Comparison of ENCODE assay signal across 8 cellular contexts in genomic region chr5:72268753-72269410, GRCh38. TPM values are rescaled to one million over a fixed set of nuclear protein-coding genes. Genes with fewer than 3 reads are reported as not detected.
DNase-seq lines count a peak whose midpoint lies in the region; ATAC-seq and TF ChIP-seq lines count a peak whose summit lies in the region.

No MANE protein-coding gene starts in this region.

- DNase-seq in DMS53 treated with DMSO at 0.1 percent for 48 hours (lab: John Stamatoyannopoulos, UW; ENCODE audit: unreplicated experiment) (peak; percentile 38), HEK293T (ENCODE audit: extremely low spot score) (peak; percentile 39), SK-N-MC (ENCODE audit: low read depth, low spot score) (no peak), astrocyte of the hippocampus (ENCODE audit: low read depth, low spot score) (peak; percentile 62), left colon (peak; percentile 29 to 60), posterior vena cava (ENCODE audit: low spot score) (no peak), DMS153 treated with DMSO at 0.1 percent for 48 hours (lab: John Stamatoyannopoulos, UW; ENCODE audit: unreplicated experiment) (no peak)
- peak; percentile 14 for DNase-seq in stimulated activated CD8-positive, alpha-beta memory T cell treated with anti-CD3 and anti-CD28 coated beads, Interleukin-4, amount 100 ng/mL, for 24 hours (ENCODE audit: low read depth)

- H3K27ac ChIP-seq in SK-N-MC, result 0 out of 2 replicates have a peak overlapping the region, but pooled peaks have one; percentile 7

- CTCF ChIA-PET in HEK293T (lab: Yijun Ruan, JAX), result interaction anchor here (0.6 to 1.1 kb wide), 4 partner anchors 11 to 152 kb away, joined by 3 to 9 read pairs (median 3); no protein-coding TSS in a partner anchor

- H3K36me3 ChIP-seq in SK-N-MC (ENCODE audit: insufficient read depth, low read length), result peaks cover 47% of the 10 kb centered on the region

- peak; percentile 59 for ATAC-seq in left colon

- POLR2A ChIA-PET in HEK293T (lab: Yijun Ruan, JAX), result no interaction called here

- H3K9me3 ChIP-seq in SK-N-MC (ENCODE audit: low read depth, low read length), result no peaks in the 10 kb centered on the region

- intact Hi-C loops in left colon (cut with DNase I, micrococcal nuclease), result no loop called here
- intact Hi-C loops in posterior vena cava (cut with DNase I), result no loop called here

- no peak overlapping the region for H3K9ac ChIP-seq in SK-N-MC (ENCODE audit: insufficient read length)

- no peak overlapping the region for H3K4me3 ChIP-seq in SK-N-MC

TF ChIP-seq in HEK293T, 16 proteins besides CTCF, POLR2A, EP300 and RAD21:
- no peak for TF ChIP-seq FOXK2 (IDR thresholded peaks at IDR 0.05)
- TF ChIP-seq SP1 (IDR thresholded peaks at IDR 0.05), result no peak
- TF ChIP-seq TARDBP (IDR thresholded peaks at IDR 0.05), result no peak
- TF ChIP-seq CTBP1 (IDR thresholded peaks at IDR 0.05; ENCODE audit: borderline replicate concordance), result no peak
- TF ChIP-seq ZNF384 (IDR thresholded peaks at IDR 0.05), result no peak

RNA-seq across cellular contexts. Expression of gene MRPS27, which starts 51.2 kb away (rescaled TPM):
- total RNA-seq in left colon, result 10 to 100 TPM; 35.6 to 40.6 TPM
- total RNA-seq in posterior vena cava, result 10 to 100 TPM; 38.4 to 39.1 TPM

RNA-seq across cellular contexts. Expression of gene PTCD2, which starts 51.3 kb away (rescaled TPM):
- 1 to 10 TPM; 4.3 to 5.7 TPM for total RNA-seq in left colon
- 1 to 10 TPM; 6.6 to 9.9 TPM for total RNA-seq in posterior vena cava

Comparison
In these comparisons a context has a peak if more than half of its experiments do, and no peak if none do; other contexts are left out.
1. DNase-seq: peak in DMS53 treated with DMSO at 0.1 percent for 48 hours (single experiment), HEK293T (single experiment), astrocyte of the hippocampus (single experiment), left colon (2 of 2) and stimulated activated CD8-positive, alpha-beta memory T cell treated with anti-CD3 and anti-CD28 coated beads, Interleukin-4, amount 100 ng/mL, for 24 hours (single experiment); none in SK-N-MC (single experiment), posterior vena cava (single experiment) and DMS153 treated with DMSO at 0.1 percent for 48 hours (single experiment).